In the genomic region with DNA sequence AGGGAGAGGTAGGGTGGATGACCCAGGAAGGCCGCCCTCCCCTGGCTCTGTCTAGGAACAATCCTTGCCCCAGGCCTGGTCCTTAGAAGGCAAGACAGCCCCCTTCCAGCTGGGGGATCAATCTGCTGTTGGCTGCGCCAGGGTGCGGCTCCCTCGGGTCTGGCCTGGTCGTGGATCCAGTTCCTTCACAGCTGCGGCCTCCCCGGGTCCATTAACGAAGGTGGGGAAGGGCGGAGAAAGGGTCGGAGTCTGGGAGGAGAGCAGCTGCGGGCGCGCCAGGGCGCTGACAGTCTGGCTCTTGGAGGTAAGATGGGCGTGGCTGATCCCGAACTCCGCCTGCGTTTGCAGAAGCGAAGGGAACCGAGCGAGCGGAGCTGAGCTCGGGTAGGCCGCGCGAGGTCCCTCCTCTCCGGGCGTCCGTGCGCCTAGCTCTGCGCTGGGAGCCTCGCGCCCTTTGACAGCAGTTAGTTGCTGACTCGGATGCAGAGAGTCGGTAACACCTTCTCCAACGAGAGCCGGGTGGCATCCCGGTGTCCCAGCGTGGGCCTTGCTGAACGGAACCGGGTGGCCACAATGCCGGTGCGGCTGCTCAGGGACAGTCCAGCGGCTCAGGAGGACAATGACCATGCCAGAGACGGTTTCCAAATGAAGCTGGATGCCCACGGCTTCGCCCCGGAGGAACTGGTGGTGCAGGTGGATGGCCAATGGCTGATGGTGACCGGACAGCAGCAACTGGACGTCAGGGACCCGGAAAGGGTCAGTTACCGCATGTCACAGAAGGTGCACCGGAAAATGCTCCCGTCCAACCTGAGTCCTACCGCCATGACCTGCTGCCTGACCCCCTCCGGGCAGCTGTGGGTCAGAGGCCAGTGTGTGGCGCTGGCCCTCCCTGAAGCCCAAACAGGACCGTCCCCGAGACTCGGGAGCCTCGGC, we compare ENCODE assay signal across 2 cellular contexts.
TF ChIP-seq lines count a peak whose summit lies in the region.

Gene HSPB9 (plus strand): TSS at position 434 of the 933 bp plus-strand sequence. CDS start 47 bp downstream, at position 481.

TF ChIP-seq in K562, 482 proteins besides CTCF, POLR2A, EP300 and RAD21 (continued from another document):
- TF ChIP-seq ZNF551 (CRISPR knock-in tag; IDR thresholded peaks at IDR 0.05) = no peak
- TF ChIP-seq ZNF584 (CRISPR knock-in tag; IDR thresholded peaks at IDR 0.05; ENCODE audit: low read depth) = no peak
- TF ChIP-seq BRD9 (IDR thresholded peaks at IDR 0.05; ENCODE audit: low read depth, partially characterized antibody) = no peak
- no peak for TF ChIP-seq CBX3 (IDR thresholded peaks at IDR 0.05; ENCODE audit: borderline replicate concordance in 1 of 2, low read length in 2 of 2)
- no peak for TF ChIP-seq XRCC3 (IDR thresholded peaks at IDR 0.05)

TF ChIP-seq in HepG2, 621 proteins besides CTCF, POLR2A, EP300 and RAD21 (continued from another document):
- TF ChIP-seq, protein P1, sequence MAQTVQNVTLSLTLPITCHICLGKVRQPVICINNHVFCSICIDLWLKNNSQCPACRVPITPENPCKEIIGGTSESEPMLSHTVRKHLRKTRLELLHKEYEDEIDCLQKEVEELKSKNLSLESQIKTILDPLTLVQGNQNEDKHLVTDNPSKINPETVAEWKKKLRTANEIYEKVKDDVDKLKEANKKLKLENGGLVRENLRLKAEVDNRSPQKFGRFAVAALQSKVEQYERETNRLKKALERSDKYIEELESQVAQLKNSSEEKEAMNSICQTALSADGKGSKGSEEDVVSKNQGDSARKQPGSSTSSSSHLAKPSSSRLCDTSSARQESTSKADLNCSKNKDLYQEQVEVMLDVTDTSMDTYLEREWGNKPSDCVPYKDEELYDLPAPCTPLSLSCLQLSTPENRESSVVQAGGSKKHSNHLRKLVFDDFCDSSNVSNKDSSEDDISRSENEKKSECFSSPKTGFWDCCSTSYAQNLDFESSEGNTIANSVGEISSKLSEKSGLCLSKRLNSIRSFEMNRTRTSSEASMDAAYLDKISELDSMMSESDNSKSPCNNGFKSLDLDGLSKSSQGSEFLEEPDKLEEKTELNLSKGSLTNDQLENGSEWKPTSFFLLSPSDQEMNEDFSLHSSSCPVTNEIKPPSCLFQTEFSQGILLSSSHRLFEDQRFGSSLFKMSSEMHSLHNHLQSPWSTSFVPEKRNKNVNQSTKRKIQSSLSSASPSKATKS (CRISPR knock-in tag; IDR thresholded peaks at IDR 0.05) = no peak
- TF ChIP-seq HOXA7 (CRISPR knock-in tag; IDR thresholded peaks at IDR 0.05) (peak; percentile 59; the same call in 1 of the 2 replicates), ZNF329 (CRISPR knock-in tag; IDR thresholded peaks at IDR 0.05; ENCODE audit: low read depth) (no peak), POLR2AphosphoS5 (IDR thresholded peaks at IDR 0.05; ENCODE audit: low read depth, low read length) (no peak), POLR2G (IDR thresholded peaks at IDR 0.05; ENCODE audit: low read depth, low read length) (peak; percentile 32; the same call in 1 of the 2 replicates), ZNF510 (CRISPR knock-in tag; IDR thresholded peaks at IDR 0.05; ENCODE audit: low read depth) (no peak), ONECUT2 (CRISPR knock-in tag; IDR thresholded peaks at IDR 0.05) (no peak), ZNF777 (CRISPR knock-in tag; IDR thresholded peaks at IDR 0.05) (no peak), HNRNPL (IDR thresholded peaks at IDR 0.05; ENCODE audit: low read depth, low read length) (no peak)
